In genomic region chr11:113840932-113841664, GRCh38 we compare ENCODE assay signal across 15 cellular contexts. TPM values are rescaled to one million over a fixed set of nuclear protein-coding genes. Genes with fewer than 3 reads are reported as not detected.
DNase-seq lines count a peak whose midpoint lies in the region; ATAC-seq and TF ChIP-seq lines count a peak whose summit lies in the region.
"Had no signal": no experiment of that assay in that cellular context is flagged by ENCODE, and none has a peak within 500 bp of the region (broad histone marks: within the 10 kb centered on the region; RNA-seq: fewer than 3 reads in every experiment).

No MANE protein-coding gene starts in this region.

- H3K9me3 ChIP-seq in left ventricle myocardium inferior (replicated peaks) = no peaks in the 10 kb centered on the region
- H3K9me3 ChIP-seq: testis had no signal

- ATAC-seq in GM18511 (IDR thresholded peaks at IDR 0.05; ENCODE audit: unreplicated experiment) = peak; percentile 47
- peak; percentile 40 for ATAC-seq in GM21576 (IDR thresholded peaks at IDR 0.05; ENCODE audit: unreplicated experiment)
- no peak for ATAC-seq in HG03378 (IDR thresholded peaks at IDR 0.05; ENCODE audit: unreplicated experiment)
- ATAC-seq: HepG2 had no signal

- peaks cover 63% of the 10 kb centered on the region for H3K4me1 ChIP-seq in left ventricle myocardium inferior
- H3K4me1 ChIP-seq: testis had no signal

- DNase-seq in NAMALWA (ENCODE audit: low spot score) (peak; percentile 12), left ventricle myocardium inferior (no peak)
- no peak for DNase-seq in activated naive CD4-positive, alpha-beta T cell treated with anti-CD3 and anti-CD28 coated beads, Interleukin-2, amount 50 U/mL, for 16 hours
- DNase-seq in stimulated activated CD4-positive, alpha-beta T cell treated with anti-CD3 and anti-CD28 coated beads, Interleukin-15, amount 100 ng/mL, for 24 hours = no peak
- DNase-seq: CD4-positive, alpha-beta memory T cell; dorsolateral prefrontal cortex; GOT3; NCI-H1436 treated with DMSO at 0.1 percent for 48 hours; NCI-H524 treated with DMSO at 0.1 percent for 48 hours; nucleus accumbens; testis had no signal

- peak overlapping the region; percentile 50 for H3K27ac ChIP-seq in left ventricle myocardium inferior (replicated peaks)
- H3K27ac ChIP-seq: testis had no signal

- peaks cover 52% of the 10 kb centered on the region for H3K36me3 ChIP-seq in left ventricle myocardium inferior

- H3K27me3 ChIP-seq in left ventricle myocardium inferior (ENCODE audit: low read depth) = no peaks in the 10 kb centered on the region
- H3K27me3 ChIP-seq: dorsolateral prefrontal cortex, testis had no signal

- TF ChIP-seq CTCF in left ventricle myocardium inferior (IDR thresholded peaks at IDR 0.05; ENCODE audit: borderline replicate concordance) = no peak

- intact Hi-C loops in left ventricle myocardium inferior (cut with micrococcal nuclease) = no loop called here

- H3K4me3 ChIP-seq in left ventricle myocardium inferior = no peak overlapping the region
- H3K4me3 ChIP-seq: dorsolateral prefrontal cortex, testis had no signal

RNA-seq across cellular contexts. Expression of gene USP28, which starts 34.3 kb away (rescaled TPM):
- 113 TPM for total RNA-seq in left ventricle myocardium inferior
